In the genomic region with DNA sequence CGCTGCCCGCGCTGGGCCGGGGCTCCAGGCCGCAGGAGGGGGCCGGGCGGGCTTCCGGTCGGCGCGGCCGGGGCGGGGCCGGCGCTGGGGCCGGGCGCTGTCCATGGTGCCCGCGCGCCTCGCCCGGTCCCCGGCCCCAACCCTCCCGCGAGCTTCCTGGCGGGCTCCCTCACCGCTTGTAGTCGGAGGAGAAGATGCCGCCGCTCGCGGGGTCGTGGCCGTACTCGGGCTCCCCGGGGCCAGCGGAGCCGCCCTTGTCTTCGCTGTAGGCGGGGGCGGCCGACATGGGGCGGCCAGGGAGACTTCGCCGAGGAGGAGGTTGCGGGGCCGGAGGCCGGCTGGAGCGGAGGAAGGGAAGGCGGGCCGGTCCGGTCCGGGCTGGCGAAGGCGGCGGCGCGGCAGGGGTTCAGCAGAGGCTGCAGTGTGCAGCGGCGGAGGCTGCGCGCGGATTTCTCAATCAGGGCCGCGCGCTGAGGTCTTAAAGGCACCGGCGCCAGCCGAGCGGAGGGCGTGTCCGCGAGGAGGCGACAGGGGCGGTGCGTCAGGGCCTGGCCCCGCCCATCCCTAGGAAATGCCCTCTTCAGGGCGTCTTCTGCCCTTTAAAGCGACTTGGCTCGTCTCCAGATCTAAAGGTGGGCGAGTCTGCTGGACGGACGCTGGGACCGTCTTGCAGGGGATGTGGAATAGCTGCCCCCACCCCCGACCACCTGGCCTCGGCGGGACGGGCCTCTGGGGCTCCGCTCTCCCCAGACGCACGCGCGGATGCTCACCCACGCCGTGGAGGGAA, we compare ENCODE assay signal across 1 cellular context.
TF ChIP-seq lines count a peak whose summit lies in the region.

A gene with protein sequence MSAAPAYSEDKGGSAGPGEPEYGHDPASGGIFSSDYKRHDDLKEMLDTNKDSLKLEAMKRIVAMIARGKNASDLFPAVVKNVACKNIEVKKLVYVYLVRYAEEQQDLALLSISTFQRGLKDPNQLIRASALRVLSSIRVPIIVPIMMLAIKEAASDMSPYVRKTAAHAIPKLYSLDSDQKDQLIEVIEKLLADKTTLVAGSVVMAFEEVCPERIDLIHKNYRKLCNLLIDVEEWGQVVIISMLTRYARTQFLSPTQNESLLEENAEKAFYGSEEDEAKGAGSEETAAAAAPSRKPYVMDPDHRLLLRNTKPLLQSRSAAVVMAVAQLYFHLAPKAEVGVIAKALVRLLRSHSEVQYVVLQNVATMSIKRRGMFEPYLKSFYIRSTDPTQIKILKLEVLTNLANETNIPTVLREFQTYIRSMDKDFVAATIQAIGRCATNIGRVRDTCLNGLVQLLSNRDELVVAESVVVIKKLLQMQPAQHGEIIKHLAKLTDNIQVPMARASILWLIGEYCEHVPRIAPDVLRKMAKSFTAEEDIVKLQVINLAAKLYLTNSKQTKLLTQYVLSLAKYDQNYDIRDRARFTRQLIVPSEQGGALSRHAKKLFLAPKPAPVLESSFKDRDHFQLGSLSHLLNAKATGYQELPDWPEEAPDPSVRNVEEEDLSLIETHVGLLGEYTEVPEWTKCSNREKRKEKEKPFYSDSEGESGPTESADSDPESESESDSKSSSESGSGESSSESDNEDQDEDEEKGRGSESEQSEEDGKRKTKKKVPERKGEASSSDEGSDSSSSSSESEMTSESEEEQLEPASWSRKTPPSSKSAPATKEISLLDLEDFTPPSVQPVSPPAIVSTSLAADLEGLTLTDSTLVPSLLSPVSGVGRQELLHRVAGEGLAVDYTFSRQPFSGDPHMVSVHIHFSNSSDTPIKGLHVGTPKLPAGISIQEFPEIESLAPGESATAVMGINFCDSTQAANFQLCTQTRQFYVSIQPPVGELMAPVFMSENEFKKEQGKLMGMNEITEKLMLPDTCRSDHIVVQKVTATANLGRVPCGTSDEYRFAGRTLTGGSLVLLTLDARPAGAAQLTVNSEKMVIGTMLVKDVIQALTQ (minus strand): TSS at position 455 of the 787 bp plus-strand sequence. CDS start 169 bp downstream, at position 286.

TF ChIP-seq in Ishikawa, 13 proteins besides CTCF, POLR2A, EP300 and RAD21 (continued from another document):
- no peak for TF ChIP-seq CREB1 (IDR thresholded peaks at IDR 0.05; ENCODE audit: low read depth)
